In genomic region chr11:116861539-116861938, GRCh38 we compare ENCODE assay signal across 1 cellular context.
TF ChIP-seq lines count a peak whose summit lies in the region.

No MANE protein-coding gene starts in this region.

TF ChIP-seq in HepG2, 621 proteins besides CTCF, POLR2A, EP300 and RAD21:
- TF ChIP-seq, protein P1, sequence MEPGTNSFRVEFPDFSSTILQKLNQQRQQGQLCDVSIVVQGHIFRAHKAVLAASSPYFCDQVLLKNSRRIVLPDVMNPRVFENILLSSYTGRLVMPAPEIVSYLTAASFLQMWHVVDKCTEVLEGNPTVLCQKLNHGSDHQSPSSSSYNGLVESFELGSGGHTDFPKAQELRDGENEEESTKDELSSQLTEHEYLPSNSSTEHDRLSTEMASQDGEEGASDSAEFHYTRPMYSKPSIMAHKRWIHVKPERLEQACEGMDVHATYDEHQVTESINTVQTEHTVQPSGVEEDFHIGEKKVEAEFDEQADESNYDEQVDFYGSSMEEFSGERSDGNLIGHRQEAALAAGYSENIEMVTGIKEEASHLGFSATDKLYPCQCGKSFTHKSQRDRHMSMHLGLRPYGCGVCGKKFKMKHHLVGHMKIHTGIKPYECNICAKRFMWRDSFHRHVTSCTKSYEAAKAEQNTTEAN (CRISPR knock-in tag; conservative IDR thresholded peaks at IDR 0.05) = no peak
- TF ChIP-seq TCF7L2 (IDR thresholded peaks at IDR 0.05; ENCODE audit: low read depth, low read length) = no peak
- TF ChIP-seq SP4 (CRISPR knock-in tag; IDR thresholded peaks at IDR 0.05) = no peak
- TF ChIP-seq, protein P2, sequence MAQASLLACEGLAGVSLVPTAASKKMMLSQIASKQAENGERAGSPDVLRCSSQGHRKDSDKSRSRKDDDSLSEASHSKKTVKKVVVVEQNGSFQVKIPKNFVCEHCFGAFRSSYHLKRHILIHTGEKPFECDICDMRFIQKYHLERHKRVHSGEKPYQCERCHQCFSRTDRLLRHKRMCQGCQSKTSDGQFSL (CRISPR knock-in tag; IDR thresholded peaks at IDR 0.05) = no peak
- TF ChIP-seq ZNF710 (CRISPR knock-in tag; IDR thresholded peaks at IDR 0.05; ENCODE audit: borderline replicate concordance) = no peak
- no peak for TF ChIP-seq ZNF792 (CRISPR knock-in tag; IDR thresholded peaks at IDR 0.05)
- TF ChIP-seq MXI1 (IDR thresholded peaks at IDR 0.05; ENCODE audit: borderline replicate concordance, low read depth, low read length) = no peak
- TF ChIP-seq, protein P3, sequence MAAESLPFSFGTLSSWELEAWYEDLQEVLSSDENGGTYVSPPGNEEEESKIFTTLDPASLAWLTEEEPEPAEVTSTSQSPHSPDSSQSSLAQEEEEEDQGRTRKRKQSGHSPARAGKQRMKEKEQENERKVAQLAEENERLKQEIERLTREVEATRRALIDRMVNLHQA (CRISPR knock-in tag; IDR thresholded peaks at IDR 0.05) = no peak
